Comparison of ENCODE assay signal across 2 cellular contexts in the genomic region with DNA sequence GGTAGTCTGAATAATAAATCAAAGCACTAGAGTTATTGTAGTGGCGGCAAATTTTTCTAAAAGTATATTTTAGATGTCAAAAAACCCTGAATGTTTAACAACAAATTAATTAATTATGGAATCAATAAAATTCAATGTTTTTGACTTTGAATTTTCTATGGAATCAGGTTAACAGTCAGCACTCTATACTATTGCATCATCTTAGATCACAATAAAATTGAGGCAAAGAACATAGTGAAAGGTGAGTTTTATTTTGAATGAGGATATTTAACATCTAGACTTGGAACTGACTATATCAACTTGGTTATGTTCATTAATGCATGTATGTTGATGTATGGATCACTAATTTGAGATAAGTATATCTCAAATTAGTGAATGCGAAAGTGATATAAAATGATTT.
TF ChIP-seq lines count a peak whose summit lies in the region.

No MANE protein-coding gene starts in this region.

TF ChIP-seq in SK-N-SH, 30 proteins besides CTCF, POLR2A, EP300 and RAD21 (continued from another document):
- no peak for TF ChIP-seq SIN3A (IDR thresholded peaks at IDR 0.05; ENCODE audit: borderline replicate concordance, low read depth, low read length)
- TF ChIP-seq MXI1 (IDR thresholded peaks at IDR 0.05; ENCODE audit: low read depth, low read length): no peak
- TF ChIP-seq, protein P1, sequence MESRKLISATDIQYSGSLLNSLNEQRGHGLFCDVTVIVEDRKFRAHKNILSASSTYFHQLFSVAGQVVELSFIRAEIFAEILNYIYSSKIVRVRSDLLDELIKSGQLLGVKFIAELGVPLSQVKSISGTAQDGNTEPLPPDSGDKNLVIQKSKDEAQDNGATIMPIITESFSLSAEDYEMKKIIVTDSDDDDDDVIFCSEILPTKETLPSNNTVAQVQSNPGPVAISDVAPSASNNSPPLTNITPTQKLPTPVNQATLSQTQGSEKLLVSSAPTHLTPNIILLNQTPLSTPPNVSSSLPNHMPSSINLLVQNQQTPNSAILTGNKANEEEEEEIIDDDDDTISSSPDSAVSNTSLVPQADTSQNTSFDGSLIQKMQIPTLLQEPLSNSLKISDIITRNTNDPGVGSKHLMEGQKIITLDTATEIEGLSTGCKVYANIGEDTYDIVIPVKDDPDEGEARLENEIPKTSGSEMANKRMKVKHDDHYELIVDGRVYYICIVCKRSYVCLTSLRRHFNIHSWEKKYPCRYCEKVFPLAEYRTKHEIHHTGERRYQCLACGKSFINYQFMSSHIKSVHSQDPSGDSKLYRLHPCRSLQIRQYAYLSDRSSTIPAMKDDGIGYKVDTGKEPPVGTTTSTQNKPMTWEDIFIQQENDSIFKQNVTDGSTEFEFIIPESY (IDR thresholded peaks at IDR 0.05; ENCODE audit: borderline replicate concordance, low read depth): no peak
- no peak for TF ChIP-seq PBX3 (IDR thresholded peaks at IDR 0.05)
- TF ChIP-seq FOXJ3 (CRISPR knock-in tag; IDR thresholded peaks at IDR 0.05): no peak
- no peak for TF ChIP-seq POLR2AphosphoS5 (IDR thresholded peaks at IDR 0.05; ENCODE audit: low read depth, low read length)
- TF ChIP-seq TCF12 (IDR thresholded peaks at IDR 0.05): no peak
- no peak for TF ChIP-seq FOXM1 (IDR thresholded peaks at IDR 0.05; ENCODE audit: low read depth)
- no peak for TF ChIP-seq RXRA (IDR thresholded peaks at IDR 0.05; ENCODE audit: borderline replicate concordance, low read depth)
- no peak for TF ChIP-seq REST (IDR thresholded peaks at IDR 0.05; ENCODE audit: low read depth, low read length)
- TF ChIP-seq IRF3 (IDR thresholded peaks at IDR 0.05; ENCODE audit: low read depth, low read length): no peak
- no peak for TF ChIP-seq RFX5 (IDR thresholded peaks at IDR 0.05; ENCODE audit: low read length)
- TF ChIP-seq GATA2 (CRISPR knock-in tag; IDR thresholded peaks at IDR 0.05): no peak

TF ChIP-seq in SK-N-SH treated with all-trans-retinoic acid at 6 μM for 48 hours, 23 proteins besides CTCF, POLR2A, EP300 and RAD21 (continued from another document):
- no peak for TF ChIP-seq ZFP3 (CRISPR knock-in tag; IDR thresholded peaks at IDR 0.05)
- no peak for TF ChIP-seq PPARA (CRISPR knock-in tag; IDR thresholded peaks at IDR 0.05; ENCODE audit: borderline replicate concordance)
- TF ChIP-seq, protein P2, sequence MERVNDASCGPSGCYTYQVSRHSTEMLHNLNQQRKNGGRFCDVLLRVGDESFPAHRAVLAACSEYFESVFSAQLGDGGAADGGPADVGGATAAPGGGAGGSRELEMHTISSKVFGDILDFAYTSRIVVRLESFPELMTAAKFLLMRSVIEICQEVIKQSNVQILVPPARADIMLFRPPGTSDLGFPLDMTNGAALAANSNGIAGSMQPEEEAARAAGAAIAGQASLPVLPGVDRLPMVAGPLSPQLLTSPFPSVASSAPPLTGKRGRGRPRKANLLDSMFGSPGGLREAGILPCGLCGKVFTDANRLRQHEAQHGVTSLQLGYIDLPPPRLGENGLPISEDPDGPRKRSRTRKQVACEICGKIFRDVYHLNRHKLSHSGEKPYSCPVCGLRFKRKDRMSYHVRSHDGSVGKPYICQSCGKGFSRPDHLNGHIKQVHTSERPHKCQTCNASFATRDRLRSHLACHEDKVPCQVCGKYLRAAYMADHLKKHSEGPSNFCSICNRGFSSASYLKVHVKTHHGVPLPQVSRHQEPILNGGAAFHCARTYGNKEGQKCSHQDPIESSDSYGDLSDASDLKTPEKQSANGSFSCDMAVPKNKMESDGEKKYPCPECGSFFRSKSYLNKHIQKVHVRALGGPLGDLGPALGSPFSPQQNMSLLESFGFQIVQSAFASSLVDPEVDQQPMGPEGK (CRISPR knock-in tag; IDR thresholded peaks at IDR 0.05; ENCODE audit: borderline replicate concordance): no peak
- no peak for TF ChIP-seq GLIS3 (CRISPR knock-in tag; IDR thresholded peaks at IDR 0.05)
- no peak for TF ChIP-seq TOX (CRISPR knock-in tag; IDR thresholded peaks at IDR 0.05; ENCODE audit: borderline replicate concordance)
- no peak for TF ChIP-seq ISL1 (CRISPR knock-in tag; IDR thresholded peaks at IDR 0.05)
- TF ChIP-seq ZNF565 (CRISPR knock-in tag; conservative IDR thresholded peaks at IDR 0.05; ENCODE audit: low read depth): no peak
- TF ChIP-seq TSHZ2 (CRISPR knock-in tag; IDR thresholded peaks at IDR 0.05): no peak
- no peak for TF ChIP-seq SNAI2 (CRISPR knock-in tag; IDR thresholded peaks at IDR 0.05)
- no peak for TF ChIP-seq ZC3H10 (CRISPR knock-in tag; IDR thresholded peaks at IDR 0.05)
- no peak for TF ChIP-seq CREB5 (CRISPR knock-in tag; IDR thresholded peaks at IDR 0.05; ENCODE audit: low read depth)
